In the genomic region with DNA sequence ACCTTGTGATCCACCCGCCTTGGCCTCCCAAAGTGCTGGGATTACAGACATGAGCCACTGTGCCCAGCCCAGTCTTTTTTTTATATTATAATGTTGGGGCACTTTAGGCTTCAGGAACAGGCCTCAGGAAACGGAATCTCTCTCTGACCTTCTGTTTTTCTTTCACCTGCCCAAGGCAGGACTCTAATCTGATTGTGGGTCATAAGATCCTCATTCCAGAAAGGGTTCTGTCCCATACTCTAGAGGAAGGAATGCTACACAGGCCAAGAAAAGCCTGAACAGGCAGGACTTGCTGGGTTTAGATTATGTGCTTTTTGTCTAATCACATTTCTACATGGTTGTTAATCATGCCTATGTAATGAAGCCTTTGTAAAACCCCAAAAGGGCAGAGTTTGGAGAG, we compare ENCODE assay signal across 30 cellular contexts. TPM values are rescaled to one million over a fixed set of nuclear protein-coding genes. Genes with fewer than 3 reads are reported as not detected.
"Had no signal": no experiment of that assay in that cellular context is flagged by ENCODE, and none has a peak within 500 bp of the region (broad histone marks: within the 10 kb centered on the region; RNA-seq: fewer than 3 reads in every experiment).

No MANE protein-coding gene starts in this region.

- H3K36me3 ChIP-seq: neural progenitor cell, ovary, spleen, suprapubic skin, tibial nerve, upper lobe of right lung, uterus had no signal

- H3K4me3 Mint-ChIP-seq: naive thymus-derived CD4-positive, alpha-beta T cell; natural killer cell; nephron; neural progenitor cell; stimulated activated effector memory CD8-positive, alpha-beta T cell treated with anti-CD3 and anti-CD28 coated beads, Interleukin-12 subunit alpha, Interleukin-12 subunit beta, amount 100 ng/mL, for 72 hours; stimulated activated naive B cell treated with anti-CD40 and anti-IgM and Interleukin-4, amounts not matched to agents 10 μg/mL and 1 μg/mL and 100 μg/mL, for 72 hours; stimulated activated naive CD8-positive, alpha-beta T cell treated with anti-CD3 and anti-CD28 coated beads, Interleukin-15, amount 100 ng/mL, for 72 hours; type B pancreatic cell had no signal

- H3K27me3 Mint-ChIP-seq: progenitor cell of endocrine pancreas; stimulated activated naive B cell treated with anti-CD40 and anti-IgM and Interleukin-4, amounts not matched to agents 10 μg/mL and 1 μg/mL and 100 μg/mL, for 72 hours; stimulated activated naive CD8-positive, alpha-beta T cell treated with anti-CD3 and anti-CD28 coated beads, Interleukin-15, amount 100 ng/mL, for 72 hours; type B pancreatic cell had no signal

- H3K9ac ChIP-seq: neural progenitor cell, parathyroid adenoma had no signal

- H3K27ac ChIP-seq: neural progenitor cell, ovary, parathyroid adenoma, psoas muscle, skin epidermis, spleen, suprapubic skin, testis, tibial nerve, upper lobe of right lung, uterus had no signal

- H3K79me2 ChIP-seq: parathyroid adenoma had no signal

- H3K9me3 Mint-ChIP-seq: natural killer cell; nephron; neural progenitor cell; stimulated activated effector memory CD8-positive, alpha-beta T cell treated with anti-CD3 and anti-CD28 coated beads, Interleukin-12 subunit alpha, Interleukin-12 subunit beta, amount 100 ng/mL, for 72 hours; stimulated activated naive B cell treated with anti-CD40 and anti-IgM and Interleukin-4, amounts not matched to agents 10 μg/mL and 1 μg/mL and 100 μg/mL, for 72 hours; stimulated activated naive CD8-positive, alpha-beta T cell treated with anti-CD3 and anti-CD28 coated beads, Interleukin-15, amount 100 ng/mL, for 72 hours; type B pancreatic cell had no signal

- H3K4me3 ChIP-seq: neural progenitor cell, ovary, psoas muscle, skin epidermis, smooth muscle cell, spleen, suprapubic skin, testis, tibial nerve, upper lobe of right lung, uterus had no signal

- H3K4me1 Mint-ChIP-seq: naive thymus-derived CD4-positive, alpha-beta T cell; natural killer cell; neural progenitor cell; stimulated activated effector memory CD8-positive, alpha-beta T cell treated with anti-CD3 and anti-CD28 coated beads, Interleukin-12 subunit alpha, Interleukin-12 subunit beta, amount 100 ng/mL, for 72 hours; stimulated activated naive B cell treated with anti-CD40 and anti-IgM and Interleukin-4, amounts not matched to agents 10 μg/mL and 1 μg/mL and 100 μg/mL, for 72 hours; stimulated activated naive CD8-positive, alpha-beta T cell treated with anti-CD3 and anti-CD28 coated beads, Interleukin-15, amount 100 ng/mL, for 72 hours had no signal

- H3K27ac Mint-ChIP-seq: naive thymus-derived CD4-positive, alpha-beta T cell; natural killer cell; nephron; neural progenitor cell; progenitor cell of endocrine pancreas; stimulated activated effector memory CD8-positive, alpha-beta T cell treated with anti-CD3 and anti-CD28 coated beads, Interleukin-12 subunit alpha, Interleukin-12 subunit beta, amount 100 ng/mL, for 72 hours; stimulated activated naive B cell treated with anti-CD40 and anti-IgM and Interleukin-4, amounts not matched to agents 10 μg/mL and 1 μg/mL and 100 μg/mL, for 72 hours; type B pancreatic cell had no signal

- H3K9me3 ChIP-seq: ovary, psoas muscle, spleen, suprapubic skin, testis, tibial nerve, upper lobe of right lung, uterus had no signal

- H3K4me1 ChIP-seq: neural progenitor cell, parathyroid adenoma, psoas muscle, spleen, testis, tibial nerve, upper lobe of right lung, uterus had no signal

- H3K4me2 ChIP-seq: neural progenitor cell, smooth muscle cell had no signal

- H3K27me3 ChIP-seq: neural progenitor cell, ovary, spleen, suprapubic skin, testis, tibial nerve, upper lobe of right lung, uterus had no signal

- H3K36me3 Mint-ChIP-seq: naive thymus-derived CD4-positive, alpha-beta T cell; natural killer cell; neural progenitor cell; stimulated activated effector memory CD8-positive, alpha-beta T cell treated with anti-CD3 and anti-CD28 coated beads, Interleukin-12 subunit alpha, Interleukin-12 subunit beta, amount 100 ng/mL, for 72 hours; stimulated activated naive B cell treated with anti-CD40 and anti-IgM and Interleukin-4, amounts not matched to agents 10 μg/mL and 1 μg/mL and 100 μg/mL, for 72 hours; type B pancreatic cell had no signal

- ATAC-seq: naive thymus-derived CD4-positive, alpha-beta T cell; natural killer cell; psoas muscle; right cardiac atrium; sciatic nerve; stimulated activated effector memory CD8-positive, alpha-beta T cell treated with anti-CD3 and anti-CD28 coated beads, Interleukin-12 subunit alpha, Interleukin-12 subunit beta, amount 100 ng/mL, for 72 hours; stimulated activated naive B cell treated with anti-CD40 and anti-IgM and Interleukin-4, amounts not matched to agents 10 μg/mL and 1 μg/mL and 100 μg/mL, for 72 hours; stimulated activated naive CD8-positive, alpha-beta T cell treated with anti-CD3 and anti-CD28 coated beads, Interleukin-15, amount 100 ng/mL, for 72 hours; stimulated activated naive CD8-positive, alpha-beta T cell treated with anti-CD3 and anti-CD28 coated beads, Interleukin-15, Interleukin-2, amounts not matched to agents 100 U/mL and 50 U/mL, for 24 hours; upper lobe of right lung had no signal

- H2AFZ ChIP-seq: neural progenitor cell, parathyroid adenoma had no signal

- DNase-seq: naive thymus-derived CD4-positive, alpha-beta T cell; natural killer cell; occipital lobe; ovary; posterior cingulate gyrus; psoas muscle; right cardiac atrium; spleen; stimulated activated CD4-positive, alpha-beta T cell treated with anti-CD3 and anti-CD28 coated beads, Interleukin-12 subunit alpha, Interleukin-12 subunit beta, amount 100 ng/mL, for 4 hours; stimulated activated CD4-positive, alpha-beta T cell treated with anti-CD3 and anti-CD28 coated beads, Interleukin-1b, Interleukin-23, amount 100 ng/mL, for 48 hours; stimulated activated CD4-positive, alpha-beta T cell treated with anti-CD3 and anti-CD28 coated beads, Interleukin-4, amount 100 ng/mL, for 24 hours; stimulated activated naive B cell treated with anti-CD40 and anti-IgM and Interleukin-4, amounts not matched to agents 10 μg/mL and 1 μg/mL and 100 μg/mL, for 72 hours; stimulated activated naive CD8-positive, alpha-beta T cell treated with anti-CD3 and anti-CD28 coated beads, Interleukin-15, amount 100 ng/mL, for 72 hours; stimulated activated naive CD8-positive, alpha-beta T cell treated with anti-CD3 and anti-CD28 coated beads, Interleukin-15, Interleukin-2, amounts not matched to agents 100 U/mL and 50 U/mL, for 24 hours; substantia nigra; testis; upper lobe of right lung; uterus had no signal

RNA-seq across cellular contexts. Expression of gene CCL28, which starts 1.8 kb away (rescaled TPM):
- total RNA-seq: progenitor cell of endocrine pancreas had no signal
- polyA plus RNA-seq: neural cell, smooth muscle cell had no signal
